In genomic region chr17:4354862-4355514, GRCh38 we compare ENCODE assay signal across 20 cellular contexts. TPM values are rescaled to one million over a fixed set of nuclear protein-coding genes. Genes with fewer than 3 reads are reported as not detected.
A peak's percentile ranks its signal among the peaks of the same experiment; 100 is the strongest.
DNase-seq lines count a peak whose midpoint lies in the region; ATAC-seq and TF ChIP-seq lines count a peak whose summit lies in the region.
"Had no signal": no experiment of that assay in that cellular context is flagged by ENCODE, and none has a peak within 500 bp of the region (broad histone marks: within the 10 kb centered on the region; RNA-seq: fewer than 3 reads in every experiment).

No MANE protein-coding gene starts in this region.

- H4K20me1 ChIP-seq in HCT116 (ENCODE audit: insufficient read depth), result peaks cover 29% of the 10 kb centered on the region

- POLR2A ChIA-PET in HCT116 (lab: Charles Lee), result no interaction called here

- CTCF ChIA-PET in HCT116 (lab: Charles Lee), result no interaction called here

- RAD21 ChIA-PET in HCT116 (lab: Charles Lee; ENCODE audit: low non-redundant PET in 1 of 2, low total read pairs in 2 of 2, uncharacterized antibody in 2 of 2, unreplicated experiment in 2 of 2), result no interaction called here

- no peak for TF ChIP-seq RAD21 in HCT116 (IDR thresholded peaks at IDR 0.05; ENCODE audit: low read depth)

- intact Hi-C loops in HCT116 (cut with micrococcal nuclease), result no loop called here
- intact Hi-C loops in dorsolateral prefrontal cortex (cut with DNase I), result no loop called here

- H3K9me2 ChIP-seq in HCT116 (ENCODE audit: insufficient read depth), result no peaks in the 10 kb centered on the region

- H3K4me1 ChIP-seq in HCT116 (ENCODE audit: control insufficient read depth in 1 of 2, insufficient read depth in 2 of 2, low read length in 2 of 2), result peaks cover 23 to 49% of the 10 kb centered on the region in 2 experiments

- no TSS peak for BruUV-seq in HCT116 (replicated peaks; lab: Mats Ljungman, UMichigan)

- ATAC-seq in HCT116 (peak; percentile 82), HG02852 (IDR thresholded peaks at IDR 0.05; ENCODE audit: unreplicated experiment) (no peak)
- ATAC-seq: activated CD4-positive, CD25-positive, alpha-beta regulatory T cell treated with anti-CD3 and anti-CD28 coated beads, Interleukin-2, amount 50 U/mL, for 24 hours; activated naive CD8-positive, alpha-beta T cell treated with anti-CD3 and anti-CD28 coated beads, Interleukin-2, amount 50 U/mL, for 24 hours; naive thymus-derived CD8-positive, alpha-beta T cell had no signal

- TF ChIP-seq CTCF in HCT116 (IDR thresholded peaks at IDR 0.05 in 2 of 3, conservative IDR thresholded peaks at IDR 0.05 in 1 of 3; ENCODE audit: borderline replicate concordance in 1 of 3, insufficient read depth in 1 of 3, low read depth in 2 of 3, low read length in 2 of 3) (no peak), dorsolateral prefrontal cortex (IDR thresholded peaks at IDR 0.05 in 54 of 56, conservative IDR thresholded peaks at IDR 0.05 in 2 of 56; ENCODE audit: low read depth in 1 of 56, partially characterized antibody in 56 of 56) (no peak)

- H3K27me3 ChIP-seq in HCT116 (ENCODE audit: insufficient read depth, low read length) (no peaks in the 10 kb centered on the region), dorsolateral prefrontal cortex (no peaks in the 10 kb centered on the region)
- H3K27me3 ChIP-seq: uterus had no signal

- H3K9ac ChIP-seq in HCT116 (ENCODE audit: low read length), result no peak overlapping the region

- H3K27ac ChIP-seq in HCT116 (ENCODE audit: low read depth, low read length), result 0 out of 2 replicates have a peak overlapping the region, but pooled peaks have one; percentile 18
- no peak overlapping the region for H3K27ac ChIP-seq in dorsolateral prefrontal cortex
- H3K27ac ChIP-seq: HL-60, uterus had no signal

- no peak overlapping the region for H2AFZ ChIP-seq in HCT116 (ENCODE audit: low read depth, low read length, poor library complexity, severe bottlenecking)

- peaks cover 99% of the 10 kb centered on the region for H3K79me2 ChIP-seq in HCT116 (ENCODE audit: insufficient read depth, low read length)

- no peaks in the 10 kb centered on the region for H3K9me3 ChIP-seq in HCT116 (ENCODE audit: control insufficient read depth in 1 of 2, insufficient read depth in 1 of 2, low read depth in 1 of 2, low read length in 2 of 2)
- H3K9me3 ChIP-seq: uterus had no signal

- no peak for TF ChIP-seq POLR2A in HCT116 (IDR thresholded peaks at IDR 0.05; ENCODE audit: borderline replicate concordance, extremely low read depth, insufficient read depth, insufficient read length)

- peak; percentile 5 for DNase-seq in EL
- DNase-seq in HCT116 (ENCODE audit: low read depth, low spot score), result peak; percentile 22
- DNase-seq in amniotic epithelial cell (ENCODE audit: low read depth), result peak; percentile 32
- peak; percentile 78 for DNase-seq in mesenteric fat pad (ENCODE audit: low spot score)
- no peak for DNase-seq in central memory CD4-positive, alpha-beta T cell
- no peak for DNase-seq in dorsolateral prefrontal cortex
- DNase-seq: activated naive CD8-positive, alpha-beta T cell treated with anti-CD3 and anti-CD28 coated beads, Interleukin-2, amount 50 U/mL, for 24 hours; AML-193; Calu3; naive thymus-derived CD8-positive, alpha-beta T cell; NCI-H1930; NCI-H345; NK-92 treated with Interleukin-12 subunit alpha and Interleukin-12 subunit beta, amount 100 ng/mL, for 24 hours; SHP77; stimulated activated CD4-positive, alpha-beta T cell treated with anti-CD3 and anti-CD28 coated beads, Interleukin-4, amount 100 ng/mL, for 4 hours; uterus had no signal

- H3K4me2 ChIP-seq in HCT116 (ENCODE audit: low read length), result peak overlapping the region; percentile 47
- H3K4me2 ChIP-seq: smooth muscle cell had no signal

- H3K4me3 ChIP-seq in HCT116 (replicated peaks in 1 of 2; ENCODE audit: low read depth in 1 of 2, low read length in 2 of 2) (no peak overlapping the region), dorsolateral prefrontal cortex (no peak overlapping the region)
- H3K4me3 ChIP-seq: smooth muscle cell, uterus had no signal

- peaks cover 0 to 5% of the 10 kb centered on the region in 2 experiments; a peak in 1 of 4 replicates for H3K36me3 ChIP-seq in HCT116 (ENCODE audit: control insufficient read depth in 1 of 2, insufficient read depth in 2 of 2, low read length in 2 of 2)
- H3K36me3 ChIP-seq: uterus had no signal

TF ChIP-seq in HCT116, 20 proteins besides CTCF, POLR2A, EP300 and RAD21:
- TF ChIP-seq YY1 (IDR thresholded peaks at IDR 0.05; ENCODE audit: extremely low read depth, insufficient replicate concordance, low read depth, low read length), result no peak
- no peak for TF ChIP-seq SP1 (IDR thresholded peaks at IDR 0.05; ENCODE audit: low read depth)
- TF ChIP-seq CEBPB (IDR thresholded peaks at IDR 0.05; ENCODE audit: low read depth), result no peak
- peak; percentile 54 for TF ChIP-seq JUND (IDR thresholded peaks at IDR 0.05)
- no peak for TF ChIP-seq CBX3 (IDR thresholded peaks at IDR 0.05; ENCODE audit: low read depth)
- peak; percentile 83 for TF ChIP-seq FOSL1 (IDR thresholded peaks at IDR 0.05; ENCODE audit: low read depth)

RNA-seq across cellular contexts. Expression of gene UBE2G1, which starts 11.5 kb away (rescaled TPM):
- total RNA-seq in HCT116 (2021; ENCODE audit: unreplicated experiment), result 80.6 TPM
- 21.9 and 29.5 TPM in 2 replicates for polyA plus RNA-seq in HCT116 (2012)
- total RNA-seq in mesenteric fat pad, result 57.6 TPM
- total RNA-seq in dorsolateral prefrontal cortex, result 10 to 100 TPM; 43.4 to 73.4 (median 57.3) TPM

Comparison
In these comparisons a context has a peak if more than half of its experiments do, and no peak if none do; other contexts are left out.
1. DNase-seq: peak in EL (single experiment), HCT116 (single experiment), amniotic epithelial cell (single experiment) and mesenteric fat pad (single experiment); none in central memory CD4-positive, alpha-beta T cell (single experiment) and dorsolateral prefrontal cortex (0 of 10).